ENCODE assay signal across 8 cellular contexts in the genomic region with DNA sequence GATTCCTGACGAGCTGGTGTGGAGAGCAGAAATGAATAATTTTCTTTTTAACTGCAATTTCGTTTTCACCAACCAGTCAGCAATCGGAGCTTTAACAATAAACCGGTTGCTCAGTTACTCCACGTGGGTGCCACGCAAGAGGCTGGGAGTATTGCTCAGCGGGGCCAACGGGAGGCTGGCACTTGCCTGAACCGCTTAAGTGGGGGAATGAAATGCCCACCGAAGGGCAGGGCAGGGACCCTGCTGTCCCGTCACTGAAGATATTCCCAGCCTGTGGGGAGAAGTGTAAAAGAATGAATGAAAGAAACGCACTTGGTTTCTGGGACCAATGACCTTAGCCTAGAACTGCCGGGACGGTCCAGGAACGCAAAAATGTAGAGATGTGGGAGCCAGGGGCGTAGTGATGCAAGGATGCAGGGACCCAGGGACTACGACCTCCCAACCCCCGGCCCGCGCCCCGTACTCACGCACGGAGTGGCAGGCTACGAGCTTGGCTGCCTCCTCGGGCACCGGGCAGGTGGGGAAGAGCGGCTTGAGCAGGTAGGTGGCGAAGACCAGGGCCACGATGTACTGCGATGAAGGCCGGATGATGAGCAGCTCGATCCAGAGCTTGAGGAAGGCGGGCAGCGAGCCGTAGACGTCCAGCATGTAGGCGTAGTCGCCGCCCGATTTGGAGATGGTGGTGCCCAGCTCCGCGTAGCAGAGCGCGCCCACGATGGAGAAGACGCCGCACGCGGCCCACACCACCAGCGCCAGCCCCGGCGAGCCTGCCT.
DNase-seq lines count a peak whose midpoint lies in the region; ATAC-seq, FAIRE-seq and TF ChIP-seq lines count a peak whose summit lies in the region.
"Not testable (repeated sequence)": the region's sequence is repeated elsewhere in the genome, so short reads cannot be mapped to it uniquely, and the experiment has no call there.

No MANE protein-coding gene starts in this region.

- not testable (repeated sequence) for H3K9me3 Mint-ChIP-seq in activated T-cell treated with anti-CD3 and anti-CD28 coated beads, Interleukin-2, amount 50 U/mL, for 24 hours

- not testable (repeated sequence) for H4K20me1 ChIP-seq in OCI-LY1 (ENCODE audit: insufficient read depth, low read length)
- H4K20me1 ChIP-seq in keratinocyte (ENCODE audit: control insufficient read depth, extremely low read depth, insufficient read depth, low read length): peaks cover 14% of the 10 kb centered on the region

- H3F3A ChIP-seq in OCI-LY1 (ENCODE audit: insufficient read depth, low read length): not testable (repeated sequence)

- not testable (repeated sequence) for TF ChIP-seq CTCF in OCI-LY1 (IDR thresholded peaks at IDR 0.05; ENCODE audit: low read length); keratinocyte (optimal IDR thresholded peaks at IDR 0.05 in 1 of 3, IDR thresholded peaks at IDR 0.05 in 1 of 3, conservative IDR thresholded peaks at IDR 0.05 in 1 of 3; ENCODE audit: extremely low read depth in 1 of 3, insufficient read depth in 2 of 3, low read length in 3 of 3); ovary (IDR thresholded peaks at IDR 0.05); tibial artery (IDR thresholded peaks at IDR 0.05)

- H3K36me3 ChIP-seq in OCI-LY1 (ENCODE audit: insufficient read depth, low read length): peaks cover 15% of the 10 kb centered on the region
- H3K36me3 ChIP-seq in duodenal mucosa (ENCODE audit: control insufficient read depth in 1 of 2, insufficient read depth in 2 of 2, low read length in 2 of 2); keratinocyte (ENCODE audit: control insufficient read depth in 2 of 2, extremely low read depth in 1 of 2, insufficient read depth in 2 of 2, low read length in 2 of 2); ovary; tibial artery: not testable (repeated sequence)

- not testable (repeated sequence) for H3K9me3 ChIP-seq in OCI-LY1 (ENCODE audit: low read length); duodenal mucosa (ENCODE audit: control insufficient read depth in 1 of 2, low read length in 2 of 2); keratinocyte (ENCODE audit: control insufficient read depth, low read depth, low read length); ovary; tibial artery

- H3K36me3 Mint-ChIP-seq in activated T-cell treated with anti-CD3 and anti-CD28 coated beads, Interleukin-2, amount 50 U/mL, for 24 hours (ENCODE audit: low read depth): peaks cover 51% of the 10 kb centered on the region

- H3K9me1 ChIP-seq in keratinocyte (ENCODE audit: control insufficient read depth, extremely low read depth, insufficient read depth, low read length): not testable (repeated sequence)

- TF ChIP-seq POLR2A in ovary (IDR thresholded peaks at IDR 0.05): not testable (repeated sequence)

- not testable (repeated sequence) for H2AFZ ChIP-seq in OCI-LY1 (ENCODE audit: low read length)
- H2AFZ ChIP-seq in keratinocyte (ENCODE audit: control insufficient read depth, low read length): peak overlapping the region; percentile 73

- not testable (repeated sequence) for H3K9me2 ChIP-seq in OCI-LY1 (ENCODE audit: low read depth, low read length)

- H3K79me2 ChIP-seq in OCI-LY1 (ENCODE audit: insufficient read depth, low read length) (peaks cover 32% of the 10 kb centered on the region), keratinocyte (ENCODE audit: control insufficient read depth, insufficient read depth, low read length) (peaks cover 43% of the 10 kb centered on the region)

- DNase-seq in activated T-cell treated with anti-CD3 and anti-CD28 coated beads, Interleukin-2, amount 50 U/mL, for 24 hours: peak; percentile 82
- not testable (repeated sequence) for DNase-seq in keratinocyte (ENCODE audit: low read depth, low spot score); tibial artery
- peak in 2 of 5 donors; percentile 28 to 60 for DNase-seq in ovary

- WGBS in ovary, 3 donors: 0 to 1% (median 0%) methylated on average over 27 to 51 of the region's 52 CpGs

- H3K9ac ChIP-seq in OCI-LY1 (ENCODE audit: low read length) (peak overlapping the region; percentile 60), duodenal mucosa (ENCODE audit: low read depth in 1 of 2, low read length in 2 of 2) (peak overlapping the region; percentile 33 to 80), keratinocyte (ENCODE audit: control insufficient read depth, extremely low read depth, insufficient read depth, low read length) (peak overlapping the region; percentile 94)

- peak overlapping the region; percentile 99 for H3K27ac Mint-ChIP-seq in activated T-cell treated with anti-CD3 and anti-CD28 coated beads, Interleukin-2, amount 50 U/mL, for 24 hours

- intact Hi-C loops in ovary (cut with DNase I): not testable (repeated sequence)
- intact Hi-C loops in tibial artery (cut with DNase I; ENCODE audit: low total_unique reads): loop anchor here (5.0 kb wide), 1 partner anchor 217 kb away; no protein-coding TSS in a partner anchor

- H3K4me1 ChIP-seq in OCI-LY1 (ENCODE audit: insufficient read depth, low read length, severe bottlenecking) (peaks cover 35% of the 10 kb centered on the region), duodenal mucosa (ENCODE audit: control insufficient read depth in 1 of 2, insufficient read depth in 2 of 2, low read length in 2 of 2) (peaks cover 0 to 20% of the 10 kb centered on the region in 2 donors), keratinocyte (ENCODE audit: control insufficient read depth, extremely low read depth, insufficient read depth, low read length) (peaks cover 12% of the 10 kb centered on the region), tibial artery (peaks cover 3 to 44% (median 14%) of the 10 kb centered on the region in 4 donors)
- not testable (repeated sequence) for H3K4me1 ChIP-seq in ovary (ENCODE audit: insufficient read depth)

- H3K27me3 ChIP-seq in OCI-LY1 (ENCODE audit: insufficient read depth, low read length); duodenal mucosa (ENCODE audit: control insufficient read depth in 1 of 2, insufficient read depth in 2 of 2, low read length in 2 of 2); keratinocyte (ENCODE audit: control insufficient read depth, extremely low read depth, insufficient read depth, low read length); ovary; tibial artery: not testable (repeated sequence)

- ATAC-seq in HG02678 (IDR thresholded peaks at IDR 0.05; ENCODE audit: unreplicated experiment): peak; percentile 7

- not testable (repeated sequence) for TF ChIP-seq EP300 in ovary (IDR thresholded peaks at IDR 0.05)

- peaks cover 27% of the 10 kb centered on the region for H3K4me1 Mint-ChIP-seq in activated T-cell treated with anti-CD3 and anti-CD28 coated beads, Interleukin-2, amount 50 U/mL, for 24 hours (ENCODE audit: low read depth)

- peak overlapping the region; percentile 98 for H3K4me3 Mint-ChIP-seq in activated T-cell treated with anti-CD3 and anti-CD28 coated beads, Interleukin-2, amount 50 U/mL, for 24 hours

- not testable (repeated sequence) for H3K27me3 Mint-ChIP-seq in activated T-cell treated with anti-CD3 and anti-CD28 coated beads, Interleukin-2, amount 50 U/mL, for 24 hours

- H3K4me2 ChIP-seq in OCI-LY1 (ENCODE audit: low read length) (peak overlapping the region; percentile 96), keratinocyte (ENCODE audit: control insufficient read depth, extremely low read depth, insufficient read depth, low read depth, low read length) (peak overlapping the region; percentile 51)

- H3K27ac ChIP-seq in OCI-LY1 (ENCODE audit: low read depth, low read length, poor library complexity, severe bottlenecking) (peak overlapping the region; percentile 80), duodenal mucosa (ENCODE audit: low read depth, low read length) (peak overlapping the region; percentile 20), keratinocyte (ENCODE audit: control insufficient read depth, insufficient read depth, low read length) (peak overlapping the region; percentile 91), ovary (peak overlapping the region in 1 of 2 donors; percentile 74), tibial artery (peak overlapping the region; percentile 84 to 95)

- dilution Hi-C loops in keratinocyte (cut with MboI; ENCODE audit: extremely low pct_ligation_motif_present, low sequenced_read_pairs): not testable (repeated sequence)

- FAIRE-seq in keratinocyte (lab: Jason Lieb, UNC): not testable (repeated sequence)

- H3K4me3 ChIP-seq in GM08714 (ENCODE audit: low read length): peak overlapping the region; percentile 72
- peak overlapping the region; percentile 65 for H3K4me3 ChIP-seq in OCI-LY1 (ENCODE audit: low read depth, low read length, poor library complexity, severe bottlenecking)
- H3K4me3 ChIP-seq in duodenal mucosa (ENCODE audit: low read depth in 1 of 2, low read length in 2 of 2): peak overlapping the region; percentile 73 to 85
- peak overlapping the region; percentile 73 to 88 (median 78) for H3K4me3 ChIP-seq in keratinocyte (ENCODE audit: control insufficient read depth in 2 of 3, extremely low read depth in 1 of 3, insufficient read depth in 2 of 3, low read depth in 1 of 3, low read length in 3 of 3)
- H3K4me3 ChIP-seq in ovary: peak overlapping the region; percentile 71
- peak overlapping the region; percentile 68 to 84 for H3K4me3 ChIP-seq in tibial artery
